Comparison of ENCODE assay signal across 18 cellular contexts in the genomic region with DNA sequence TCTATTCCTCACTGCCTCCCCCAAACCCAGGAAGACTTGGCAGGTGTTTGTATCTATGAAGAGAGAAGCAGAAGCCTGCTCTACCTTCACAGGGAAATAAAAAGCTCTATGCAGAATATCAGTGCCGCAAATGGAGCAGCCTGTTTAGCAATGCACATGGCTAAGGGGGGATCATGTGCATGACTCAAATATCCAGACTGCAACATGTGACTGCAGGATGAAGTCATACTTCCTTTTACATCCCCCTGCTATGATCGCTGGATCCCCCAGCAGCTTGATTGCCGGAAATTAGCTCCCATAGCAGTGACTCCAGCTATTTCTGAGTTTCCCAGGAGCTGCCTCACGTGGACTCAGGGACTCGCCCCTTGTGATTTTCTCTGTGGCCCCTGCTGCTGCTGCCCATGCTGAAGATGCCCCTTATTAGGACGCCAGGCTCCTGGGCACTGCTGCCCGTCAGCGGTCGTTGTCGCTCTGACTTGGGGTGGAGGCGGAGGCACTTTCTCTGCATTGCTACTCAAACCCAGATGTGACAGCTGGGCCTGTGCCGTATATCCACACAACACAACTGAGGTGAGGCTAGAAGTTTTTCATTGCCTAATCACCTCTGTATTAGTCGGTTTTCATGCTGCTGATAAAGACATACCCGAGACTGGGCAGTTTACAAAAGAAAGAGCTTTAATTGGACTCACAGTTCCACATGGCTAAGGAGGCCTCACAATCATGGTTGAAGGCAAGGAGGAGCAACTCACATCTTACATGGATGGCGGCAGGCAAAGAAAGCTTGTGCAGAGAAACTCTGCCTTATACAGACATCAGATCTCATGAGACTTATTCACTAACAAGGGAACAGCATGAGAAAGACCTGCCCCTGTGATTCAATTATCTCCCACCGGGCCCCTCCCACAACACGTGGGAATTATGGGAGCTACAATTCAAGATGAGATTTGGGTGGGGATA.
DNase-seq lines count a peak whose midpoint lies in the region; ATAC-seq, FAIRE-seq and TF ChIP-seq lines count a peak whose summit lies in the region.
"Had no signal": no experiment of that assay in that cellular context is flagged by ENCODE, and none has a peak within 500 bp of the region (broad histone marks: within the 10 kb centered on the region; RNA-seq: fewer than 3 reads in every experiment).

No MANE protein-coding gene starts in this region.

- no peak overlapping the region for H3K9ac ChIP-seq in IMR-90 (ENCODE audit: low read depth, low read length)

- BruUV-seq in A673 (replicated peaks; lab: Mats Ljungman, UMichigan) (no TSS peak), IMR-90 (replicated peaks; lab: Mats Ljungman, UMichigan) (no TSS peak)

- peak overlapping the region; percentile 66; the same call in 1 of the 2 replicates for H3K4ac ChIP-seq in IMR-90 (ENCODE audit: low read depth, low read length)

- H2BK20ac ChIP-seq in IMR-90 (ENCODE audit: low read depth, low read length): 0 out of 2 replicates have a peak overlapping the region, but pooled peaks have one; percentile 12

- 70% methylated on average over 2 of the region's 17 CpGs; no CpG with 5 or more reads in 1 of the 2 experiments for WGBS in IMR-90 (ENCODE audit: extremely low coverage in 2 of 2, insufficient read length in 1 of 2), 2 experiments

- H3K18ac ChIP-seq in IMR-90 (ENCODE audit: low read depth, low read length): no peak overlapping the region

- ATAC-seq in IMR-90 (ENCODE audit: low read depth) (no peak), GM19467 (IDR thresholded peaks at IDR 0.05; ENCODE audit: unreplicated experiment) (no peak)
- ATAC-seq in stimulated activated memory B cell treated with anti-CD40 and anti-IgM and Interleukin-4, amounts not matched to agents 10 μg/mL and 1 μg/mL and 100 μg/mL, for 72 hours: no peak
- ATAC-seq: activated CD8-positive, alpha-beta T cell treated with anti-CD3 and anti-CD28 coated beads for 36 hours had no signal

- FAIRE-seq in bronchial epithelial cell (lab: Jason Lieb, UNC): peak; percentile 43
- FAIRE-seq: RCC 7860 had no signal

- no peak overlapping the region for H2AK5ac ChIP-seq in IMR-90 (ENCODE audit: low read depth, low read length)

- no peaks in the 10 kb centered on the region for H3K9me3 ChIP-seq in A673 (ENCODE audit: low read depth, low read length, poor library complexity, severe bottlenecking)
- H3K9me3 ChIP-seq in IMR-90 (ENCODE audit: control insufficient read depth, insufficient read depth, low read length): no peaks in the 10 kb centered on the region
- H3K9me3 ChIP-seq: neutrophil, suprapubic skin had no signal

- H3K36me3 ChIP-seq in A673 (ENCODE audit: insufficient read depth, low read length, poor library complexity, severe bottlenecking) (no peaks in the 10 kb centered on the region), IMR-90 (ENCODE audit: control insufficient read depth, insufficient read depth, low read length) (no peaks in the 10 kb centered on the region), bronchial epithelial cell (ENCODE audit: control insufficient read depth, insufficient read depth, low read length) (no peaks in the 10 kb centered on the region)
- H3K36me3 ChIP-seq: cardiac muscle cell, neutrophil, suprapubic skin had no signal

- H3K27ac Mint-ChIP-seq in stimulated activated memory B cell treated with anti-CD40 and anti-IgM and Interleukin-4, amounts not matched to agents 10 μg/mL and 1 μg/mL and 100 μg/mL, for 72 hours: no peak overlapping the region
- H3K27ac Mint-ChIP-seq: activated CD8-positive, alpha-beta T cell treated with anti-CD3 and anti-CD28 coated beads for 36 hours; activated T-helper 2 cell treated with anti-CD3 and anti-CD28 coated beads, Interferon-gamma antibody, Interleukin-2, Interleukin-4, amounts not matched to agents 10 μg/mL and 5 μg/mL and 100 μg/mL, durations not matched to agents 14 hours and 24 hours and 36 hours; IgD-negative memory B cell had no signal

- H2BK120ac ChIP-seq in IMR-90 (ENCODE audit: low read depth, low read length): no peak overlapping the region

- no peaks in the 10 kb centered on the region for H3K27me3 ChIP-seq in A673 (replicated peaks; ENCODE audit: insufficient read depth, low read depth, low read length, poor library complexity)
- no peaks in the 10 kb centered on the region for H3K27me3 ChIP-seq in IMR-90 (ENCODE audit: control insufficient read depth, insufficient read depth, low read length)
- H3K27me3 ChIP-seq in bronchial epithelial cell (ENCODE audit: control insufficient read depth, insufficient read depth, low read length): no peaks in the 10 kb centered on the region
- H3K27me3 ChIP-seq: cardiac muscle cell, neutrophil, suprapubic skin had no signal

- H3K23ac ChIP-seq in IMR-90 (ENCODE audit: low read depth, low read length): no peak overlapping the region; the same call in 1 of the 2 replicates

- no peaks in the 10 kb centered on the region for H3K27me3 Mint-ChIP-seq in stimulated activated memory B cell treated with anti-CD40 and anti-IgM and Interleukin-4, amounts not matched to agents 10 μg/mL and 1 μg/mL and 100 μg/mL, for 72 hours
- H3K27me3 Mint-ChIP-seq: activated CD8-positive, alpha-beta T cell treated with anti-CD3 and anti-CD28 coated beads for 36 hours; IgD-negative memory B cell had no signal

- H3K79me1 ChIP-seq in IMR-90 (ENCODE audit: low read depth in 1 of 2, low read length in 2 of 2): no peaks in the 10 kb centered on the region

- no peaks in the 10 kb centered on the region for H3K4me1 ChIP-seq in A673 (ENCODE audit: insufficient read depth, low read length, poor library complexity, severe bottlenecking)
- no peaks in the 10 kb centered on the region for H3K4me1 ChIP-seq in IMR-90 (ENCODE audit: control insufficient read depth, insufficient read depth, low read length)
- H3K4me1 ChIP-seq: suprapubic skin had no signal

- H3K27ac ChIP-seq in A673 (ENCODE audit: low read depth, low read length, poor library complexity, severe bottlenecking) (no peak overlapping the region), IMR-90 (ENCODE audit: insufficient read depth, low read length) (no peak overlapping the region)
- H3K27ac ChIP-seq: cardiac muscle cell, neutrophil, suprapubic skin had no signal

- H3K14ac ChIP-seq in IMR-90 (replicated peaks; ENCODE audit: low read depth, low read length): peak overlapping the region; percentile 62; the same call in 1 of the 2 replicates

- no peak overlapping the region for H3K4me3 Mint-ChIP-seq in stimulated activated memory B cell treated with anti-CD40 and anti-IgM and Interleukin-4, amounts not matched to agents 10 μg/mL and 1 μg/mL and 100 μg/mL, for 72 hours
- H3K4me3 Mint-ChIP-seq: activated CD8-positive, alpha-beta T cell treated with anti-CD3 and anti-CD28 coated beads for 36 hours; IgD-negative memory B cell had no signal

- dilution Hi-C loops in IMR-90 (cut with HindIII; ENCODE audit: low sequenced_read_pairs, unreplicated experiment): no loop called here

- peaks cover 56% of the 10 kb centered on the region for H3K4me1 Mint-ChIP-seq in stimulated activated memory B cell treated with anti-CD40 and anti-IgM and Interleukin-4, amounts not matched to agents 10 μg/mL and 1 μg/mL and 100 μg/mL, for 72 hours

- peaks cover 24% of the 10 kb centered on the region for H3K36me3 Mint-ChIP-seq in stimulated activated memory B cell treated with anti-CD40 and anti-IgM and Interleukin-4, amounts not matched to agents 10 μg/mL and 1 μg/mL and 100 μg/mL, for 72 hours

- DNase-seq in A673 (ENCODE audit: low spot score) (peak; percentile 17), IMR-90 (peak; percentile 82), bronchial epithelial cell (ENCODE audit: low read depth) (no peak), lung microvascular endothelial cell (ENCODE audit: low read depth in 2 of 2) (peak; percentile 70 to 96), SHP77 treated with DMSO at 0.1 percent for 48 hours (lab: John Stamatoyannopoulos, UW) (no peak), NCI-H82 (lab: John Stamatoyannopoulos, UW) (no peak)
- DNase-seq: activated CD8-positive, alpha-beta T cell treated with anti-CD3 and anti-CD28 coated beads for 36 hours; NCI-H1417 treated with DMSO at 0.1 percent for 48 hours; NCI-H510A treated with DMSO at 0.1 percent for 48 hours; stimulated activated CD4-positive, alpha-beta T cell treated with anti-CD3 and anti-CD28 coated beads, Interleukin-12 subunit alpha, Interleukin-12 subunit beta, amount 100 ng/mL, for 4 hours had no signal

- H4K20me1 ChIP-seq in IMR-90 (ENCODE audit: insufficient read depth, low read length): no peaks in the 10 kb centered on the region

- peak overlapping the region; percentile 81 for H2AFZ ChIP-seq in IMR-90 (replicated peaks; ENCODE audit: low read length, poor library complexity)

- no peak for TF ChIP-seq RAD21 in IMR-90 (IDR thresholded peaks at IDR 0.05; ENCODE audit: low read length)

- no peak overlapping the region for H4K5ac ChIP-seq in IMR-90 (ENCODE audit: low read depth, low read length)

- in situ Hi-C loops in IMR-90 (cut with MboI; ENCODE audit: low sequenced_read_pairs): loop anchor here (25.0 kb wide), 1 partner anchor 1424 kb away; no protein-coding TSS in a partner anchor

- CTCF ChIA-PET in A673 (lab: Charles Lee): no interaction called here
- CTCF ChIA-PET in IMR-90 (lab: Yijun Ruan, JAX): interaction anchor here (1.1 kb wide), 1 partner anchor 9 kb away, joined by 5 read pairs; no protein-coding TSS in a partner anchor

- intact Hi-C loops in A673 (cut with micrococcal nuclease; ENCODE audit: unreplicated experiment) (no loop called here), IMR-90 (cut with micrococcal nuclease) (no loop called here)

- H3K4me2 ChIP-seq in IMR-90 (ENCODE audit: low read depth, low read length): no peak overlapping the region

- no peak for TF ChIP-seq POLR2A in IMR-90 (IDR thresholded peaks at IDR 0.05; ENCODE audit: low read depth, low read length)

- H2BK15ac ChIP-seq in IMR-90 (ENCODE audit: low read depth, low read length): no peak overlapping the region

- H3K9me1 ChIP-seq in IMR-90 (ENCODE audit: insufficient read depth, low read length): peaks cover 10% of the 10 kb centered on the region

- POLR2A ChIA-PET in A673 (lab: Charles Lee; ENCODE audit: low non-redundant PET): no interaction called here
- POLR2A ChIA-PET in IMR-90 (lab: Charles Lee; ENCODE audit: unreplicated experiment): interaction anchor here (0.5 kb wide), 1 partner anchor 1201 kb away, joined by 6 read pairs; no protein-coding TSS in a partner anchor

- H3K4me3 ChIP-seq in A673 (ENCODE audit: low read depth, low read length, poor library complexity, severe bottlenecking) (no peak overlapping the region), IMR-90 (ENCODE audit: insufficient read depth, low read depth, low read length) (no peak overlapping the region), bronchial epithelial cell (ENCODE audit: low read depth, low read length) (no peak overlapping the region)
- H3K4me3 ChIP-seq: cardiac muscle cell, suprapubic skin had no signal

- no peak overlapping the region for H4K8ac ChIP-seq in IMR-90 (ENCODE audit: low read depth in 2 of 2, low read length in 2 of 2)

- no peak for TF ChIP-seq CTCF in A673 (conservative IDR thresholded peaks at IDR 0.05; ENCODE audit: low read depth, low read length)
- TF ChIP-seq CTCF in IMR-90 (conservative IDR thresholded peaks at IDR 0.05; ENCODE audit: low read depth, low read length): no peak
- no peak for TF ChIP-seq CTCF in bronchial epithelial cell (IDR thresholded peaks at IDR 0.05; ENCODE audit: insufficient read depth, low read length, severe bottlenecking)

- no peak overlapping the region for H4K91ac ChIP-seq in IMR-90 (ENCODE audit: insufficient read depth, low read depth, low read length)

- peak overlapping the region; percentile 73 for H2AK9ac ChIP-seq in IMR-90 (replicated peaks; ENCODE audit: low read depth, low read length, poor library complexity)

- no peak overlapping the region for H3K56ac ChIP-seq in IMR-90 (ENCODE audit: extremely low read depth, insufficient read depth, low read length)

- peaks cover 2% of the 10 kb centered on the region for H3K9me3 Mint-ChIP-seq in stimulated activated memory B cell treated with anti-CD40 and anti-IgM and Interleukin-4, amounts not matched to agents 10 μg/mL and 1 μg/mL and 100 μg/mL, for 72 hours
- H3K9me3 Mint-ChIP-seq: activated CD8-positive, alpha-beta T cell treated with anti-CD3 and anti-CD28 coated beads for 36 hours; activated T-helper 2 cell treated with anti-CD3 and anti-CD28 coated beads, Interferon-gamma antibody, Interleukin-2, Interleukin-4, amounts not matched to agents 10 μg/mL and 5 μg/mL and 100 μg/mL, durations not matched to agents 14 hours and 24 hours and 36 hours; IgD-negative memory B cell had no signal

- no peak overlapping the region for H2BK5ac ChIP-seq in IMR-90 (ENCODE audit: low read depth, low read length, poor library complexity, severe bottlenecking)

Comparison
In these comparisons a context has a peak if more than half of its experiments do, and no peak if none do; other contexts are left out.
1. DNase-seq: peak in A673 (single experiment), IMR-90 (single experiment) and lung microvascular endothelial cell (2 of 2); none in bronchial epithelial cell (single experiment), SHP77 treated with DMSO at 0.1 percent for 48 hours (single experiment) and NCI-H82 (single experiment).